Comparison of ENCODE assay signal across 10 cellular contexts in the genomic region with DNA sequence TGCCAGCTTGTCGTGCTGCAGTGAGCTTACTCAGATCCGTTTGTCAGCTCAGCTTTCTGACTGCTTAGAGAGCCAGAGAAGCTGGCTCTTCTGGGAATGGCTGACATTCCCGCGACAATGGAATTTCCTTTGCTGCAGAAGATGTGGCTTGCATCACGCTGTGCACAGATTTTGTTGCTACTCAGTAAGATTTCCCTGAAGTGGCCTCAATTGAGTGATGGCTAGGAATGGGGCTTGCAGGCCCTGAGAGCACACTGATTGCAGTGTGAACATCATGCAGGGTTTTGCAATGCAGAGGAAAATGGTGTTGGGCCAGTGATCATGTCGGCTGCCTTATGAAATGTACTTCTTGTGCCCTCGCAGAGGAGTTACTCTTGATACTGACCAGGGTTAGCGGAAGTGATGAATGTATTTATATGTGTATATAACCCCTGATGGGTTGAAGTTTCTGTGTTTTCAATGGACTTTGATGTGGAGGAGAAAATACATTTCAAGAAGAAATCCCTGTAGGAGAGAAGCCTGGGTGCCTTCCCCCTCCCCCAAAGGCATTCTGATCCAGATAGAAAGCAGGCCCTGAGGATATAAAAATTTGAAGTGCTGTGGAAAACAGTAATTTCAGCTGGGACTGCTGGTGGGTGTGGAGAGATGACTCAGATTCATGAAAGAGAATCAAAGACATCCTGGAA.
DNase-seq lines count a peak whose midpoint lies in the region; ATAC-seq lines count a peak whose summit lies in the region.
"Had no signal": no experiment of that assay in that cellular context is flagged by ENCODE, and none has a peak within 500 bp of the region (broad histone marks: within the 10 kb centered on the region; RNA-seq: fewer than 3 reads in every experiment).

No MANE protein-coding gene starts in this region.

- no peaks in the 10 kb centered on the region for H3K36me3 Mint-ChIP-seq in stimulated activated memory B cell treated with anti-CD40 and anti-IgM and Interleukin-4, amounts not matched to agents 10 μg/mL and 1 μg/mL and 100 μg/mL, for 72 hours

- H3K27ac Mint-ChIP-seq in stimulated activated memory B cell treated with anti-CD40 and anti-IgM and Interleukin-4, amounts not matched to agents 10 μg/mL and 1 μg/mL and 100 μg/mL, for 72 hours: no peak overlapping the region

- DNase-seq in EL (peak; percentile 80), left cardiac atrium (peak; percentile 21), putamen (ENCODE audit: low spot score) (peak; percentile 30), left lobe of liver (ENCODE audit: low spot score) (no peak)
- DNase-seq: DND-41 had no signal

- H3K27me3 Mint-ChIP-seq in stimulated activated memory B cell treated with anti-CD40 and anti-IgM and Interleukin-4, amounts not matched to agents 10 μg/mL and 1 μg/mL and 100 μg/mL, for 72 hours: no peaks in the 10 kb centered on the region

- ATAC-seq in left cardiac atrium: peak; percentile 25 to 90
- no peak for ATAC-seq in HG02852 (IDR thresholded peaks at IDR 0.05; ENCODE audit: unreplicated experiment)
- no peak for ATAC-seq in stimulated activated memory B cell treated with anti-CD40 and anti-IgM and Interleukin-4, amounts not matched to agents 10 μg/mL and 1 μg/mL and 100 μg/mL, for 72 hours
- ATAC-seq in left lobe of liver: no peak
- ATAC-seq in HG02642 (IDR thresholded peaks at IDR 0.05; ENCODE audit: poor library complexity, unreplicated experiment): no peak
- ATAC-seq: Panc1 had no signal

- intact Hi-C loops in left cardiac atrium (cut with DNase I): no loop called here

- no peaks in the 10 kb centered on the region for H3K4me1 Mint-ChIP-seq in stimulated activated memory B cell treated with anti-CD40 and anti-IgM and Interleukin-4, amounts not matched to agents 10 μg/mL and 1 μg/mL and 100 μg/mL, for 72 hours

- no peak overlapping the region for H3K4me3 Mint-ChIP-seq in stimulated activated memory B cell treated with anti-CD40 and anti-IgM and Interleukin-4, amounts not matched to agents 10 μg/mL and 1 μg/mL and 100 μg/mL, for 72 hours

- H3K27ac ChIP-seq in angular gyrus (ENCODE audit: low read depth, low read length): peak overlapping the region; percentile 53

- peaks cover 10% of the 10 kb centered on the region for H3K9me3 Mint-ChIP-seq in stimulated activated memory B cell treated with anti-CD40 and anti-IgM and Interleukin-4, amounts not matched to agents 10 μg/mL and 1 μg/mL and 100 μg/mL, for 72 hours

Comparison
In these comparisons a context has a peak if more than half of its experiments do, and no peak if none do; other contexts are left out.
1. ATAC-seq: peak in left cardiac atrium (2 of 2); none in HG02852 (single experiment), stimulated activated memory B cell treated with anti-CD40 and anti-IgM and Interleukin-4, amounts not matched to agents 10 μg/mL and 1 μg/mL and 100 μg/mL, for 72 hours (single experiment), left lobe of liver (single experiment) and HG02642 (single experiment).